In the genomic region with DNA sequence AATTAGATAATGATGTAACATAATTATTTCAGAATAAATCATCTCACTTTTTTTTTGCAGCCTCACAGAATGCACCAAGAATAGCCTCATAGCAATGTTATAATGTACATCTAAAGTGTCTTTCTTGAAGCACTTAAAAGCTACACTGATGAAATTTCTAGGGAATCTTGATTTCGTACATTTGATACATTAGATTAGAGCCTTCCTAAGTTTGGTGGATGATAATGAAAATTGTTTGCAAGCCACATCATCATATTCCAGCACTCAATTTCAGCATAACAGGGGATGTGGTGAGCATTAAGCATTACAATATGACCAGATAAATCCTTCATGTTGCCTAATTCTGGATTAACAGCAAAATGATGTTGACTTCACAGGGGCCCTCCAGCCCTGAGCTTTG, we compare ENCODE assay signal across 2 cellular contexts.
A peak's percentile ranks its signal among the peaks of the same experiment; 100 is the strongest.
TF ChIP-seq lines count a peak whose summit lies in the region.

No MANE protein-coding gene starts in this region.

TF ChIP-seq in SK-N-SH treated with all-trans-retinoic acid at 6 μM for 48 hours, 23 proteins besides CTCF, POLR2A, EP300 and RAD21 (continued from another document):
- TF ChIP-seq, protein P1, sequence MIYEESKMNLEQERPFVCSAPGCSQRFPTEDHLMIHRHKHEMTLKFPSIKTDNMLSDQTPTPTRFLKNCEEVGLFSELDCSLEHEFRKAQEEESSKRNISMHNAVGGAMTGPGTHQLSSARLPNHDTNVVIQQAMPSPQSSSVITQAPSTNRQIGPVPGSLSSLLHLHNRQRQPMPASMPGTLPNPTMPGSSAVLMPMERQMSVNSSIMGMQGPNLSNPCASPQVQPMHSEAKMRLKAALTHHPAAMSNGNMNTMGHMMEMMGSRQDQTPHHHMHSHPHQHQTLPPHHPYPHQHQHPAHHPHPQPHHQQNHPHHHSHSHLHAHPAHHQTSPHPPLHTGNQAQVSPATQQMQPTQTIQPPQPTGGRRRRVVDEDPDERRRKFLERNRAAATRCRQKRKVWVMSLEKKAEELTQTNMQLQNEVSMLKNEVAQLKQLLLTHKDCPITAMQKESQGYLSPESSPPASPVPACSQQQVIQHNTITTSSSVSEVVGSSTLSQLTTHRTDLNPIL (CRISPR knock-in tag; IDR thresholded peaks at IDR 0.05; ENCODE audit: low read depth), result 0 out of 2 replicates have a peak, but pooled peaks have one; percentile 38

TF ChIP-seq in SK-N-SH, 30 proteins besides CTCF, POLR2A, EP300 and RAD21 (continued from another document):
- TF ChIP-seq, protein P2, sequence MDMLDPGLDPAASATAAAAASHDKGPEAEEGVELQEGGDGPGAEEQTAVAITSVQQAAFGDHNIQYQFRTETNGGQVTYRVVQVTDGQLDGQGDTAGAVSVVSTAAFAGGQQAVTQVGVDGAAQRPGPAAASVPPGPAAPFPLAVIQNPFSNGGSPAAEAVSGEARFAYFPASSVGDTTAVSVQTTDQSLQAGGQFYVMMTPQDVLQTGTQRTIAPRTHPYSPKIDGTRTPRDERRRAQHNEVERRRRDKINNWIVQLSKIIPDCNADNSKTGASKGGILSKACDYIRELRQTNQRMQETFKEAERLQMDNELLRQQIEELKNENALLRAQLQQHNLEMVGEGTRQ (IDR thresholded peaks at IDR 0.05; ENCODE audit: borderline replicate concordance, low read depth, low read length), result no peak
- no peak for TF ChIP-seq RFX5 (IDR thresholded peaks at IDR 0.05; ENCODE audit: low read length)
- no peak for TF ChIP-seq ELF1 (IDR thresholded peaks at IDR 0.05)
